Comparison of ENCODE assay signal across 10 cellular contexts in genomic region chr2:47073217-47073616, GRCh38.
A peak's percentile ranks its signal among the peaks of the same experiment; 100 is the strongest.
DNase-seq lines count a peak whose midpoint lies in the region; ATAC-seq, FAIRE-seq and TF ChIP-seq lines count a peak whose summit lies in the region.
"Had no signal": no experiment of that assay in that cellular context is flagged by ENCODE, and none has a peak within 500 bp of the region (broad histone marks: within the 10 kb centered on the region; RNA-seq: fewer than 3 reads in every experiment).

No MANE protein-coding gene starts in this region.

- no peak overlapping the region for H3K4me3 ChIP-seq in HL-60 (replicated peaks; ENCODE audit: insufficient read depth, low read length)
- no peak overlapping the region for H3K4me3 ChIP-seq in astrocyte (ENCODE audit: insufficient read depth, low read depth, low read length)
- H3K4me3 ChIP-seq in subcutaneous abdominal adipose tissue (ENCODE audit: low read depth in 1 of 5, low read length in 5 of 5) = no peak overlapping the region

- DNase-seq in HL-60 (ENCODE audit: low read depth in 1 of 2, low spot score in 1 of 2) (no peak), astrocyte (ENCODE audit: low read depth) (no peak), mesothelial cell of epicardium (ENCODE audit: low spot score in 2 of 2, unreplicated experiment in 2 of 2) (no peak), C1 segment of cervical spinal cord (lab: John Stamatoyannopoulos, UW) (no peak), ecto neural progenitor cell (ENCODE audit: low spot score) (no peak)
- DNase-seq: NCI-H2029 had no signal

- H3K4me1 ChIP-seq in astrocyte (ENCODE audit: insufficient read depth, low read length) = peaks cover 71% of the 10 kb centered on the region
- H3K4me1 ChIP-seq in subcutaneous abdominal adipose tissue (ENCODE audit: control insufficient read depth in 5 of 5, insufficient read depth in 5 of 5, low read length in 5 of 5) = peaks cover 30 to 97% (median 92%) of the 10 kb centered on the region in 5 donors

- H3K4me3 Mint-ChIP-seq in astrocyte (ENCODE audit: unreplicated experiment) = no peak overlapping the region
- H3K4me3 Mint-ChIP-seq in mesothelial cell of epicardium = no peak overlapping the region

- no peak overlapping the region for H2AFZ ChIP-seq in astrocyte (ENCODE audit: low read depth, low read length)

- peak overlapping the region; percentile 84 for H3K9ac ChIP-seq in astrocyte (ENCODE audit: low read length)
- peak overlapping the region in 1 of 5 donors; percentile 38 for H3K9ac ChIP-seq in subcutaneous abdominal adipose tissue (ENCODE audit: low read length in 5 of 5)

- H3K9me3 Mint-ChIP-seq in astrocyte (ENCODE audit: unreplicated experiment) (no peaks in the 10 kb centered on the region), mesothelial cell of epicardium (no peaks in the 10 kb centered on the region)

- FAIRE-seq in astrocyte (lab: Jason Lieb, UNC) = no peak
- FAIRE-seq: G401.6 had no signal

- H3K36me3 ChIP-seq in astrocyte (ENCODE audit: insufficient read depth, low read length) (no peaks in the 10 kb centered on the region), subcutaneous abdominal adipose tissue (ENCODE audit: control insufficient read depth in 5 of 5, insufficient read depth in 5 of 5, low read length in 5 of 5) (peaks cover 0 to 17% (median 15%) of the 10 kb centered on the region in 5 donors)

- no peaks in the 10 kb centered on the region for H3K79me2 ChIP-seq in astrocyte (ENCODE audit: insufficient read depth, low read length)

- TF ChIP-seq CTCF in HL-60 (IDR thresholded peaks at IDR 0.05; ENCODE audit: insufficient read depth, low read length) (no peak), astrocyte (IDR thresholded peaks at IDR 0.05; ENCODE audit: insufficient read depth, low read depth, low read length) (no peak), mesothelial cell of epicardium (IDR thresholded peaks at IDR 0.05; ENCODE audit: unreplicated experiment) (no peak)

- no peaks in the 10 kb centered on the region for H3K9me3 ChIP-seq in astrocyte (ENCODE audit: insufficient read depth, low read depth, low read length)
- no peaks in the 10 kb centered on the region for H3K9me3 ChIP-seq in subcutaneous abdominal adipose tissue (ENCODE audit: control insufficient read depth in 5 of 5, low read length in 5 of 5)

- no peak for ATAC-seq in HG03196 (IDR thresholded peaks at IDR 0.05; ENCODE audit: unreplicated experiment)
- ATAC-seq: foreskin keratinocyte had no signal

- H3K36me3 Mint-ChIP-seq in astrocyte (ENCODE audit: low read depth, unreplicated experiment) = peaks cover 15% of the 10 kb centered on the region
- H3K36me3 Mint-ChIP-seq in mesothelial cell of epicardium = peaks cover 9% of the 10 kb centered on the region

- H3K27ac Mint-ChIP-seq in astrocyte (ENCODE audit: unreplicated experiment) = no peak overlapping the region
- peak overlapping the region; percentile 18 for H3K27ac Mint-ChIP-seq in mesothelial cell of epicardium

- no peak overlapping the region for H3K4me2 ChIP-seq in astrocyte (ENCODE audit: low read length)

- 0 out of 2 replicates have a peak overlapping the region, but pooled peaks have one; percentile 12 for H3K27ac ChIP-seq in HL-60 (replicated peaks)
- H3K27ac ChIP-seq in astrocyte (ENCODE audit: low read depth, low read length) = peak overlapping the region; percentile 98
- H3K27ac ChIP-seq in subcutaneous abdominal adipose tissue (ENCODE audit: low read depth, low read length) = peak overlapping the region; percentile 95
- H3K27ac ChIP-seq: foreskin keratinocyte had no signal

- H3K27me3 Mint-ChIP-seq in astrocyte (ENCODE audit: low read depth, unreplicated experiment) (no peaks in the 10 kb centered on the region), mesothelial cell of epicardium (ENCODE audit: low read depth) (no peaks in the 10 kb centered on the region)

- no peaks in the 10 kb centered on the region for H4K20me1 ChIP-seq in astrocyte (ENCODE audit: insufficient read depth, low read length)

- no peaks in the 10 kb centered on the region for H3K27me3 ChIP-seq in HL-60 (ENCODE audit: insufficient read depth, poor library complexity, severe bottlenecking)
- no peaks in the 10 kb centered on the region for H3K27me3 ChIP-seq in astrocyte (ENCODE audit: insufficient read depth, low read length)
- no peaks in the 10 kb centered on the region for H3K27me3 ChIP-seq in subcutaneous abdominal adipose tissue (ENCODE audit: control insufficient read depth in 5 of 5, insufficient read depth in 4 of 5, low read length in 5 of 5)
- H3K27me3 ChIP-seq: foreskin keratinocyte had no signal

- H3K4me1 Mint-ChIP-seq in astrocyte (ENCODE audit: low read depth, unreplicated experiment) = peaks cover 41% of the 10 kb centered on the region
- peaks cover 45% of the 10 kb centered on the region for H3K4me1 Mint-ChIP-seq in mesothelial cell of epicardium

Comparison
In these comparisons a context has a peak if more than half of its experiments do, and no peak if none do; other contexts are left out.
1. H3K27ac ChIP-seq: peak in every context shown above with its lines; median percentile 98 in astrocyte; 95 in subcutaneous abdominal adipose tissue; 12 in HL-60.